Comparison of ENCODE assay signal across 8 cellular contexts in the genomic region with DNA sequence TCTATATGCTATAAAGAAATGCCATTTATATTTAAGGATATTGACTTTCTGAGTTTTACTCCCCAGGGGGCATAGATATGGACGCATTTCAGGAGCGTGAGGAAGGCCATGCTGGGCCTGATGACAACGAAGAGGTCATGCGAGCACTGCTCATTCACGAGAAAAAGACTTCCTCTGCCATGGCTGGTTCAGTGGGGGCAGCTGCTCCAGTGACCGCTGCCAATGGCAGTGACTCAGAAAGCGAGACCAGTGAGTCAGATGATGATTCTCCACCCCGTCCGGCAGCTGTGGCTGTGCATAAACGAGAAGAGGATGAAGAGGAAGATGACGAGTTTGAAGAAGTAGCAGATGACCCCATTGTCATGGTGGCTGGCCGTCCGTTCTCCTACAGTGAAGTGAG. TPM values are rescaled to one million over a fixed set of nuclear protein-coding genes. Genes with fewer than 3 reads are reported as not detected.
A peak's percentile ranks its signal among the peaks of the same experiment; 100 is the strongest.
DNase-seq lines count a peak whose midpoint lies in the region; ATAC-seq, FAIRE-seq and TF ChIP-seq lines count a peak whose summit lies in the region.

No MANE protein-coding gene starts in this region.

- no peak overlapping the region for H2AFZ ChIP-seq in GM23248
- peak overlapping the region; percentile 83 for H2AFZ ChIP-seq in IMR-90 (replicated peaks; ENCODE audit: low read length, poor library complexity)

- peaks cover 15% of the 10 kb centered on the region for H3F3A ChIP-seq in GM23248 (ENCODE audit: insufficient read depth)

- H3K4me3 Mint-ChIP-seq in T-cell: no peak overlapping the region

- no peaks in the 10 kb centered on the region for H3K9me3 ChIP-seq in GM23248 (ENCODE audit: low read depth)
- no peaks in the 10 kb centered on the region for H3K9me3 ChIP-seq in IMR-90 (ENCODE audit: control insufficient read depth, insufficient read depth, low read length)
- no peaks in the 10 kb centered on the region for H3K9me3 ChIP-seq in spleen

- H2BK5ac ChIP-seq in IMR-90 (ENCODE audit: low read depth, low read length, poor library complexity, severe bottlenecking): peak overlapping the region; percentile 97

- H3K79me2 ChIP-seq in GM23248 (ENCODE audit: insufficient read depth): no peaks in the 10 kb centered on the region

- peak overlapping the region; percentile 76; the same call in 1 of the 2 replicates for H2AK5ac ChIP-seq in IMR-90 (ENCODE audit: low read depth, low read length)

- peaks cover 38% of the 10 kb centered on the region for H3K36me3 Mint-ChIP-seq in T-cell

- peaks cover 0 to 7% (median 0%) of the 10 kb centered on the region in 3 donors for H3K4me1 Mint-ChIP-seq in T-cell

- no peaks in the 10 kb centered on the region for H3K9me3 Mint-ChIP-seq in T-cell

- no peaks in the 10 kb centered on the region for H4K20me1 ChIP-seq in GM23248 (ENCODE audit: insufficient read depth)
- H4K20me1 ChIP-seq in IMR-90 (ENCODE audit: insufficient read depth, low read length): no peaks in the 10 kb centered on the region

- H2BK20ac ChIP-seq in IMR-90 (ENCODE audit: low read depth, low read length): peak overlapping the region; percentile 77

- no peaks in the 10 kb centered on the region for H3K27me3 Mint-ChIP-seq in T-cell

- H3K4me3 ChIP-seq in GM23248: no peak overlapping the region
- H3K4me3 ChIP-seq in IMR-90 (ENCODE audit: insufficient read depth, low read depth, low read length): peak overlapping the region; percentile 12; the same call in 1 of the 2 replicates
- no peak overlapping the region for H3K4me3 ChIP-seq in spleen
- H3K4me3 ChIP-seq in coronary artery: no peak overlapping the region

- H2BK120ac ChIP-seq in IMR-90 (ENCODE audit: low read depth, low read length): peak overlapping the region; percentile 93

- 0 out of 2 replicates have a peak, but pooled peaks have one; percentile 4 for TF ChIP-seq RAD21 in IMR-90 (IDR thresholded peaks at IDR 0.05; ENCODE audit: low read length)

- H3K27ac Mint-ChIP-seq in T-cell: no peak overlapping the region

- no peaks in the 10 kb centered on the region for H3K9me1 ChIP-seq in IMR-90 (ENCODE audit: insufficient read depth, low read length)

- H3K27ac ChIP-seq in GM23248 (peak overlapping the region; percentile 30), IMR-90 (ENCODE audit: insufficient read depth, low read length) (peak overlapping the region; percentile 36), foreskin keratinocyte (no peak overlapping the region), spleen (no peak overlapping the region), coronary artery (no peak overlapping the region)

- peaks cover 6% of the 10 kb centered on the region for H3K4me1 ChIP-seq in GM23248 (ENCODE audit: insufficient read depth)
- peaks cover 2% of the 10 kb centered on the region for H3K4me1 ChIP-seq in IMR-90 (ENCODE audit: control insufficient read depth, insufficient read depth, low read length)
- no peaks in the 10 kb centered on the region for H3K4me1 ChIP-seq in foreskin keratinocyte
- no peaks in the 10 kb centered on the region for H3K4me1 ChIP-seq in spleen

- peak overlapping the region; percentile 67; the same call in 1 of the 2 replicates for H3K18ac ChIP-seq in IMR-90 (ENCODE audit: low read depth, low read length)

- H3K9ac ChIP-seq in GM23248 (no peak overlapping the region), IMR-90 (ENCODE audit: low read depth, low read length) (peak overlapping the region; percentile 15; the same call in 1 of the 2 replicates)

- dilution Hi-C loops in IMR-90 (cut with HindIII; ENCODE audit: low sequenced_read_pairs, unreplicated experiment): no loop called here

- peak overlapping the region; percentile 39; the same call in 1 of the 2 replicates for H3K14ac ChIP-seq in IMR-90 (replicated peaks; ENCODE audit: low read depth, low read length)

- in situ Hi-C loops in GM23248 (cut with MboI) (loop anchor here (25.0 kb wide), 1 partner anchor 369 kb away; no protein-coding TSS in a partner anchor), IMR-90 (cut with MboI; ENCODE audit: low sequenced_read_pairs) (loop anchor here (25.0 kb wide), 1 partner anchor 344 kb away; no protein-coding TSS in a partner anchor)

- no peaks in the 10 kb centered on the region for H3K9me2 ChIP-seq in GM23248 (ENCODE audit: insufficient read depth)

- peak; percentile 75 for FAIRE-seq in GM12892 (lab: Jason Lieb, UNC)

- intact Hi-C loops in IMR-90 (cut with micrococcal nuclease): no loop called here
- intact Hi-C loops in spleen (cut with DNase I; ENCODE audit: low total_unique reads): no loop called here

- WGBS in GM23248 (ENCODE audit: low coverage in 1 of 2, low lambda C conversion rate in 2 of 2, missing lambda C conversion rate in 2 of 2), 2 experiments: 62 to 64% methylated on average over 13 of the region's 13 CpGs
- WGBS in IMR-90 (ENCODE audit: extremely low coverage in 2 of 2, insufficient read length in 1 of 2), 2 experiments: 39% methylated on average over 8 of the region's 13 CpGs; no CpG with 5 or more reads in 1 of the 2 experiments
- 76 to 84% (median 82%) methylated on average over 13 of the region's 13 CpGs for WGBS in spleen, 5 donors

- H4K8ac ChIP-seq in IMR-90 (ENCODE audit: low read depth in 2 of 2, low read length in 2 of 2): peak overlapping the region; percentile 42 to 83

- H3K36me3 ChIP-seq in GM23248 (ENCODE audit: low read depth) (peaks cover 5% of the 10 kb centered on the region; the same call in 1 of the 2 replicates), IMR-90 (ENCODE audit: control insufficient read depth, insufficient read depth, low read length) (peaks cover 14% of the 10 kb centered on the region), spleen (peaks cover 0 to 67% (median 32%) of the 10 kb centered on the region in 6 donors)

- ATAC-seq in IMR-90 (ENCODE audit: low read depth): peak; percentile 87
- peak; percentile 33 for ATAC-seq in foreskin keratinocyte
- no peak for ATAC-seq in T-cell (replicated peaks in 1 of 4)

- CTCF ChIA-PET in IMR-90 (lab: Yijun Ruan, JAX) (interaction anchor here (0.8 kb wide), 1 partner anchor 213 kb away, joined by 3 read pairs; no protein-coding TSS in a partner anchor), T-cell (lab: Charles Lee) (interaction anchor here (0.8 to 1.6 kb wide), 2 partner anchors 14 kb away, joined by 3 to 5 read pairs; no protein-coding TSS in a partner anchor)

- no peak overlapping the region for H3K4me2 ChIP-seq in GM23248 (ENCODE audit: unreplicated experiment)
- peak overlapping the region; percentile 68; the same call in 1 of the 2 replicates for H3K4me2 ChIP-seq in IMR-90 (ENCODE audit: low read depth, low read length)

- peak overlapping the region; percentile 89 for H3K23ac ChIP-seq in IMR-90 (ENCODE audit: low read depth, low read length)

- POLR2A ChIA-PET in IMR-90 (lab: Charles Lee; ENCODE audit: unreplicated experiment) (no interaction called here), T-cell (lab: Charles Lee) (interaction anchor here in 1 of 2 donors (0.6 kb wide), 1 partner anchor 71 kb away, joined by 3 read pairs; no protein-coding TSS in a partner anchor)

- H4K91ac ChIP-seq in IMR-90 (ENCODE audit: insufficient read depth, low read depth, low read length): peak overlapping the region; percentile 91

- peak overlapping the region; percentile 51; the same call in 1 of the 2 replicates for H4K5ac ChIP-seq in IMR-90 (ENCODE audit: low read depth, low read length)

- H3K4ac ChIP-seq in IMR-90 (ENCODE audit: low read depth, low read length): peak overlapping the region; percentile 90

- no TSS peak for BruUV-seq in IMR-90 (replicated peaks; lab: Mats Ljungman, UMichigan)

- TF ChIP-seq CTCF in IMR-90 (conservative IDR thresholded peaks at IDR 0.05; ENCODE audit: low read depth, low read length): no peak
- TF ChIP-seq CTCF in foreskin keratinocyte (conservative IDR thresholded peaks at IDR 0.05): no peak
- TF ChIP-seq CTCF in spleen (IDR thresholded peaks at IDR 0.05 in 8 of 11, conservative IDR thresholded peaks at IDR 0.05 in 3 of 11): no peak
- TF ChIP-seq CTCF in coronary artery (IDR thresholded peaks at IDR 0.05): no peak

- H2BK15ac ChIP-seq in IMR-90 (ENCODE audit: low read depth, low read length): peak overlapping the region; percentile 63; the same call in 2 of the 3 replicates

- TF ChIP-seq POLR2A in GM12892 (IDR thresholded peaks at IDR 0.05; ENCODE audit: low read depth, low read length) (0 out of 2 replicates have a peak, but pooled peaks have one; percentile 33), IMR-90 (IDR thresholded peaks at IDR 0.05; ENCODE audit: low read depth, low read length) (no peak), spleen (IDR thresholded peaks at IDR 0.05) (no peak)

- H3K56ac ChIP-seq in IMR-90 (ENCODE audit: extremely low read depth, insufficient read depth, low read length): peak overlapping the region; percentile 50; the same call in 1 of the 2 replicates

- H3K79me1 ChIP-seq in IMR-90 (ENCODE audit: low read depth in 1 of 2, low read length in 2 of 2): peaks cover 15 to 23% of the 10 kb centered on the region in 2 experiments

- DNase-seq in GM12892 (ENCODE audit: insufficient read length) (peak; percentile 9), GM23248 (peak; percentile 78), IMR-90 (peak; percentile 93), foreskin keratinocyte (peak in 1 of 2 donors; percentile 34), spleen (no peak), T-cell (no peak), NCI-H446 treated with DMSO at 0.1 percent for 48 hours (lab: John Stamatoyannopoulos, UW) (no peak), coronary artery (ENCODE audit: low spot score) (no peak)

- H3K27me3 ChIP-seq in GM23248 (replicated peaks; ENCODE audit: insufficient read depth): no peaks in the 10 kb centered on the region
- H3K27me3 ChIP-seq in IMR-90 (ENCODE audit: control insufficient read depth, insufficient read depth, low read length): no peaks in the 10 kb centered on the region
- no peaks in the 10 kb centered on the region for H3K27me3 ChIP-seq in foreskin keratinocyte
- no peaks in the 10 kb centered on the region for H3K27me3 ChIP-seq in spleen (replicated peaks in 1 of 7)

- peak overlapping the region; percentile 66 for H2AK9ac ChIP-seq in IMR-90 (replicated peaks; ENCODE audit: low read depth, low read length, poor library complexity)

RNA-seq across cellular contexts. Expression of a gene that starts 38.4 kb away (rescaled TPM):
- polyA plus RNA-seq in GM12892 (2012; ENCODE audit: missing spikeins): 11.4 TPM
- 10.8 and 11.1 TPM in 2 replicates for total RNA-seq in GM23248 (2014; rRNA removed; shearing (Covaris generic))
- polyA plus RNA-seq in GM23248 (2016; fragmentation: Nextera tagmentation; extraction: Ambion mirVana) (6.9 and 7.2 TPM in 2 replicates), IMR-90 (2012; rRNA removed) (6.6 and 8.2 TPM in 2 replicates), foreskin keratinocyte (4.7 and 6.2 TPM in 2 replicates), spleen (1 to 10 TPM; 5.2 to 9.0 (median 6.7) TPM)
- total RNA-seq in IMR-90 (2012; rRNA removed) (18.5 and 26.9 TPM in 2 replicates), foreskin keratinocyte (10.9 and 12.4 TPM in 2 replicates), spleen (10 to 100 TPM; 18.7 to 28.3 (median 21.3) TPM), T-cell (10 to 100 TPM; 13.3 to 28.5 (median 26.0) TPM)
- polyA plus RNA-seq in IMR-90 (2012; cell fraction: cytosol; rRNA removed): 2.1 and 4.4 TPM in 2 replicates
- 1.7 and 4.9 TPM in 2 replicates for polyA plus RNA-seq in IMR-90 (2012; cell fraction: nucleus; rRNA removed; ENCODE audit: low replicate concordance)

RNA-seq across cellular contexts. Expression of a gene that starts 38.7 kb away (rescaled TPM):
- 23.8 TPM for polyA plus RNA-seq in GM12892 (2012; ENCODE audit: missing spikeins)
- 17.2 and 22.6 TPM in 2 replicates for total RNA-seq in GM23248 (2014; rRNA removed; shearing (Covaris generic))
- polyA plus RNA-seq in GM23248 (2016; fragmentation: Nextera tagmentation; extraction: Ambion mirVana) (27.4 and 28.4 TPM in 2 replicates), IMR-90 (2012; rRNA removed) (4.2 and 5.3 TPM in 2 replicates), foreskin keratinocyte (7.6 and 8.6 TPM in 2 replicates), spleen (1 to 10 TPM; 4.3 to 7.6 (median 5.3) TPM)
- total RNA-seq in IMR-90 (2012; rRNA removed) (17.0 and 31.1 TPM in 2 replicates), foreskin keratinocyte (17.8 and 18.9 TPM in 2 replicates), spleen (10 to 100 TPM; 12.0 to 24.0 (median 19.1) TPM), T-cell (10 to 100 TPM; 14.7 to 31.8 (median 25.0) TPM)
- polyA plus RNA-seq in IMR-90 (2012; cell fraction: cytosol; rRNA removed): 0.48 and 1.0 TPM in 2 replicates
- 0.27 and 3.6 TPM in 2 replicates for polyA plus RNA-seq in IMR-90 (2012; cell fraction: nucleus; rRNA removed; ENCODE audit: low replicate concordance)

Comparison
In these comparisons a context has a peak if more than half of its experiments do, and no peak if none do; other contexts are left out.
1. DNase-seq: peak in GM12892 (single experiment), GM23248 (single experiment) and IMR-90 (single experiment); none in spleen (single experiment), T-cell (0 of 34), NCI-H446 treated with DMSO at 0.1 percent for 48 hours (single experiment) and coronary artery (single experiment).
2. H3K27ac ChIP-seq: peak in GM23248 (single experiment) and IMR-90 (single experiment); none in foreskin keratinocyte (single experiment), spleen (0 of 8) and coronary artery (0 of 2).
3. ATAC-seq: peak in IMR-90 (single experiment) and foreskin keratinocyte (single experiment); none in T-cell (0 of 4).